27 cellular contexts compared by ENCODE assay signal in genomic region chr3:46736006-46736872, GRCh38. TPM values are rescaled to one million over a fixed set of nuclear protein-coding genes. Genes with fewer than 3 reads are reported as not detected.
"Had no signal": no experiment of that assay in that cellular context is flagged by ENCODE, and none has a peak within 500 bp of the region (broad histone marks: within the 10 kb centered on the region; RNA-seq: fewer than 3 reads in every experiment).

No MANE protein-coding gene starts in this region.

- H3K4me3 ChIP-seq: ascending aorta, transverse colon had no signal

- H3K27me3 ChIP-seq: ascending aorta, transverse colon had no signal

- H3K27me3 Mint-ChIP-seq: progenitor cell of endocrine pancreas had no signal

- H3K36me3 Mint-ChIP-seq: activated CD8-positive, alpha-beta memory T cell treated with anti-CD3 and anti-CD28 coated beads, Interleukin-2, amount 10 ng/mL, durations not matched to agents 7 days and 5 days; naive B cell; T-cell had no signal

- H3K27ac ChIP-seq: ascending aorta, brain microvascular endothelial cell, transverse colon, WERI-Rb-1 had no signal

- H3K4me1 Mint-ChIP-seq: activated CD4-positive, alpha-beta T cell treated with anti-CD3 and anti-CD28 coated beads, Interleukin-2, amount 10 ng/mL, durations not matched to agents 7 days and 5 days; activated CD8-positive, alpha-beta memory T cell treated with anti-CD3 and anti-CD28 coated beads, Interleukin-2, amount 10 ng/mL, durations not matched to agents 7 days and 5 days; naive B cell; neural crest cell; T-cell had no signal

- ATAC-seq: activated CD8-positive, alpha-beta memory T cell treated with anti-CD3 and anti-CD28 coated beads, Interleukin-2, amount 10 ng/mL, durations not matched to agents 7 days and 5 days; activated CD8-positive, alpha-beta T cell treated with anti-CD3 and anti-CD28 coated beads for 36 hours; T-cell had no signal

- H3K4me1 ChIP-seq: ascending aorta, transverse colon had no signal

- H3K27ac Mint-ChIP-seq: activated CD4-positive, alpha-beta T cell treated with anti-CD3 and anti-CD28 coated beads, Interleukin-2, amount 10 ng/mL, durations not matched to agents 7 days and 5 days; activated CD8-positive, alpha-beta memory T cell treated with anti-CD3 and anti-CD28 coated beads, Interleukin-2, amount 10 ng/mL, durations not matched to agents 7 days and 5 days; activated CD8-positive, alpha-beta T cell treated with anti-CD3 and anti-CD28 coated beads for 36 hours; naive B cell; progenitor cell of endocrine pancreas; T-cell had no signal

- H3K9me3 ChIP-seq: ascending aorta, transverse colon had no signal

- H3K9me3 Mint-ChIP-seq: activated CD4-positive, alpha-beta T cell treated with anti-CD3 and anti-CD28 coated beads, Interleukin-2, amount 10 ng/mL, durations not matched to agents 7 days and 5 days; activated CD8-positive, alpha-beta T cell treated with anti-CD3 and anti-CD28 coated beads for 36 hours; neural crest cell; T-cell had no signal

- H3K36me3 ChIP-seq: ascending aorta, brain microvascular endothelial cell, transverse colon, WERI-Rb-1 had no signal

- H3K4me3 Mint-ChIP-seq: activated CD4-positive, alpha-beta T cell treated with anti-CD3 and anti-CD28 coated beads, Interleukin-2, amount 10 ng/mL, durations not matched to agents 7 days and 5 days; activated CD8-positive, alpha-beta memory T cell treated with anti-CD3 and anti-CD28 coated beads, Interleukin-2, amount 10 ng/mL, durations not matched to agents 7 days and 5 days; activated CD8-positive, alpha-beta T cell treated with anti-CD3 and anti-CD28 coated beads for 36 hours; neural crest cell; T-cell had no signal

- DNase-seq: activated CD4-positive, alpha-beta T cell treated with anti-CD3 and anti-CD28 coated beads, Interleukin-2, amount 10 ng/mL, durations not matched to agents 7 days and 5 days; activated CD4-positive, CD25-positive, alpha-beta regulatory T cell treated with anti-CD3 and anti-CD28 coated beads, Interleukin-2, amount 50 U/mL, for 72 hours; activated CD8-positive, alpha-beta memory T cell treated with anti-CD3 and anti-CD28 coated beads, Interleukin-2, amount 10 ng/mL, durations not matched to agents 7 days and 5 days; activated CD8-positive, alpha-beta T cell treated with anti-CD3 and anti-CD28 coated beads for 36 hours; activated gamma-delta T cell; activated naive CD4-positive, alpha-beta T cell treated with anti-CD3 and anti-CD28 coated beads, Interleukin-2, amount 50 U/mL, for 16 hours; activated T-cell treated with anti-CD3 and anti-CD28 coated beads for 4 hours; brain microvascular endothelial cell; central memory CD4-positive, alpha-beta T cell; dermis blood vessel endothelial cell; effector CD8-positive, alpha-beta T cell; foreskin melanocyte; glutamatergic neuron; hippocampal formation; left cardiac atrium; mesenchymal stem cell; naive B cell; stimulated activated CD4-positive, alpha-beta T cell treated with anti-CD3 and anti-CD28 coated beads, Interleukin-12 subunit alpha, Interleukin-12 subunit beta, amount 100 ng/mL, for 4 hours; stimulated activated CD4-positive, alpha-beta T cell treated with anti-CD3 and anti-CD28 coated beads, Interleukin-4, amount 100 ng/mL, for 4 hours; T-cell; transverse colon; WERI-Rb-1 had no signal

- FAIRE-seq: islet of Langerhans, TTC549 had no signal

RNA-seq across cellular contexts. Expression of gene PRSS50, which starts 18.6 kb away (rescaled TPM):
- total RNA-seq: activated CD4-positive, alpha-beta T cell treated with anti-CD3 and anti-CD28 coated beads, Interleukin-2, amount 10 ng/mL, durations not matched to agents 7 days and 5 days; activated CD8-positive, alpha-beta memory T cell treated with anti-CD3 and anti-CD28 coated beads, Interleukin-2, amount 10 ng/mL, durations not matched to agents 7 days and 5 days; activated CD8-positive, alpha-beta T cell treated with anti-CD3 and anti-CD28 coated beads for 36 hours; ascending aorta; dermis blood vessel endothelial cell; left cardiac atrium; T-cell had no signal

RNA-seq across cellular contexts. Expression of gene TMIE, which starts 35.0 kb away (rescaled TPM):
- total RNA-seq: activated CD8-positive, alpha-beta memory T cell treated with anti-CD3 and anti-CD28 coated beads, Interleukin-2, amount 10 ng/mL, durations not matched to agents 7 days and 5 days; neural crest cell; transverse colon had no signal
